Comparison of ENCODE assay signal across 10 cellular contexts in the genomic region with DNA sequence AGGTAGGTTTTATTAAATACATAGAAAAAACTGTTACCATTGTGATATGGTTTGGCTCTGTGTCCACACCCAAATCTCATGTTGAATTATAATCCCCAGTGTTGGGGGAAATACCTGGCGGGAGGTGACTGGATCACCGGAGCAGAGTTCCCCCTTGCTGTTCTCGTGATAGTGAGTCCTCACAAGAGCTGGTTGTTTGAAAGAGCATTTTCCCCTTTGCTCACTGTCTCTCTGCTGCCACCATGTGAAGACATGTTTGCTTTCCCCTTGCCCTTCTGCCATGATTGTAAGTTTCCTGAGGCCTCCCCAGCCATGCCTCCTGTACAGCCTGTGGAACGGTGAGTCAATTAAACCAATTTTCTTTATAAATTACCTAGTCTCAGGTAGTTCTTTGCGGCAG.
A peak's percentile ranks its signal among the peaks of the same experiment; 100 is the strongest.
DNase-seq lines count a peak whose midpoint lies in the region; ATAC-seq, FAIRE-seq and TF ChIP-seq lines count a peak whose summit lies in the region.
"Had no signal": no experiment of that assay in that cellular context is flagged by ENCODE, and none has a peak within 500 bp of the region (broad histone marks: within the 10 kb centered on the region; RNA-seq: fewer than 3 reads in every experiment).

No MANE protein-coding gene starts in this region.

- TF ChIP-seq CTCF in GM12874 (IDR thresholded peaks at IDR 0.05; ENCODE audit: insufficient read depth, low read depth, low read length) (0 out of 2 replicates have a peak, but pooled peaks have one; percentile 1), bronchial epithelial cell (IDR thresholded peaks at IDR 0.05; ENCODE audit: insufficient read depth, low read length, severe bottlenecking) (peak; percentile 21)

- DNase-seq in A172 (ENCODE audit: low spot score): peak; percentile 29
- DNase-seq in MV-4-11 (lab: John Stamatoyannopoulos, UW): peak; percentile 9
- DNase-seq in bronchial epithelial cell (ENCODE audit: low read depth): peak; percentile 48
- DNase-seq in AG20443 (ENCODE audit: low spot score): no peak
- no peak for DNase-seq in foreskin melanocyte
- no peak for DNase-seq in HPDE6-E6E7 (ENCODE audit: extremely low spot score)
- DNase-seq: NCI-H1694 treated with DMSO at 0.1 percent for 48 hours had no signal

- ATAC-seq in GM21360 (IDR thresholded peaks at IDR 0.05; ENCODE audit: unreplicated experiment): no peak

- no peak for FAIRE-seq in bronchial epithelial cell (lab: Jason Lieb, UNC)

- no peaks in the 10 kb centered on the region for H3K36me3 ChIP-seq in bronchial epithelial cell (ENCODE audit: control insufficient read depth, insufficient read depth, low read length)
- H3K36me3 ChIP-seq: HAP-1 had no signal

- H3K27me3 ChIP-seq in bronchial epithelial cell (ENCODE audit: control insufficient read depth, insufficient read depth, low read length): no peaks in the 10 kb centered on the region

- no peak overlapping the region for H3K4me3 ChIP-seq in bronchial epithelial cell (ENCODE audit: low read depth, low read length)
- H3K4me3 ChIP-seq: HAP-1 had no signal

Comparison
In these comparisons a context has a peak if more than half of its experiments do, and no peak if none do; other contexts are left out.
1. DNase-seq: peak in A172 (single experiment), MV-4-11 (single experiment) and bronchial epithelial cell (single experiment); none in AG20443 (single experiment), foreskin melanocyte (single experiment) and HPDE6-E6E7 (single experiment).